1 cellular context compared by ENCODE assay signal in the genomic region with DNA sequence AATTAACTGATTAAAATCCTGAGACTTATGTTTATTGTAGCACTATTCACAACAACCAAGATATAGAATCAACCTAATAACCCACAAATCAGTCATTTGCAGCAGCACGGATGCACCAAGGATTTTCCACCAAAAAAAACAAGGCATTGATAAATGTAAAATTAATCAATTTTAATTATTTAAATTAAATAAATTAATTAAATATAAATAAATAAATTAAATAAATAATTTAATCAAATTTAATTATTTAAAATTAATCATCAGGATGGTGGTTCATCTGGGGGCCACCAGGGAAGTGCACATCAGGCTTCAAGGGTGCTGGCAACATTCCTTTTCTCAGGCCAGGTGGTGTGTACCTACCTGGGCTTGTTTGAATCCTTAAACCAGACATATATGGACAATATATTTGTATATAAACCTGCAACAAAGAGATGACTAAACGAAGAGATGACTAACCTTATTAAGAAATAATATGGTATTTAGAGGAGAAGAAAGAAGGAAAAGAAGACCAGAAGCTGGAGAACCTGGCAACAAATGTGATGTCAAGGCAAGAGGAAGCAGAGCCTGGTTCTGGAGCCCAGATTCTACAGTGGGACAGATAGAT.
TF ChIP-seq lines count a peak whose summit lies in the region.

No MANE protein-coding gene starts in this region.

TF ChIP-seq in K562, 482 proteins besides CTCF, POLR2A, EP300 and RAD21 (continued from another document):
- TF ChIP-seq ZBTB7A (IDR thresholded peaks at IDR 0.05; ENCODE audit: borderline replicate concordance, control insufficient read depth, low read depth, low read length) (no peak), MCM7 (IDR thresholded peaks at IDR 0.05) (no peak), ZNF41 (CRISPR knock-in tag; conservative IDR thresholded peaks at IDR 0.05) (no peak), TFAM (CRISPR knock-in tag; conservative IDR thresholded peaks at IDR 0.05) (no peak), GATAD2B (IDR thresholded peaks at IDR 0.05; ENCODE audit: borderline replicate concordance) (no peak), DNMT1 (IDR thresholded peaks at IDR 0.05) (no peak), HEY1 (CRISPR knock-in tag; IDR thresholded peaks at IDR 0.05; ENCODE audit: borderline replicate concordance) (no peak), ETV1 (tag; conservative IDR thresholded peaks at IDR 0.05; ENCODE audit: low read depth) (no peak), SMAD2 (IDR thresholded peaks at IDR 0.05; ENCODE audit: low read depth, low read length) (no peak), XRCC3 (IDR thresholded peaks at IDR 0.05) (no peak), NFE2 (IDR thresholded peaks at IDR 0.05; ENCODE audit: low read depth) (no peak), RNF2 (IDR thresholded peaks at IDR 0.05) (no peak)
- TF ChIP-seq, protein P1, sequence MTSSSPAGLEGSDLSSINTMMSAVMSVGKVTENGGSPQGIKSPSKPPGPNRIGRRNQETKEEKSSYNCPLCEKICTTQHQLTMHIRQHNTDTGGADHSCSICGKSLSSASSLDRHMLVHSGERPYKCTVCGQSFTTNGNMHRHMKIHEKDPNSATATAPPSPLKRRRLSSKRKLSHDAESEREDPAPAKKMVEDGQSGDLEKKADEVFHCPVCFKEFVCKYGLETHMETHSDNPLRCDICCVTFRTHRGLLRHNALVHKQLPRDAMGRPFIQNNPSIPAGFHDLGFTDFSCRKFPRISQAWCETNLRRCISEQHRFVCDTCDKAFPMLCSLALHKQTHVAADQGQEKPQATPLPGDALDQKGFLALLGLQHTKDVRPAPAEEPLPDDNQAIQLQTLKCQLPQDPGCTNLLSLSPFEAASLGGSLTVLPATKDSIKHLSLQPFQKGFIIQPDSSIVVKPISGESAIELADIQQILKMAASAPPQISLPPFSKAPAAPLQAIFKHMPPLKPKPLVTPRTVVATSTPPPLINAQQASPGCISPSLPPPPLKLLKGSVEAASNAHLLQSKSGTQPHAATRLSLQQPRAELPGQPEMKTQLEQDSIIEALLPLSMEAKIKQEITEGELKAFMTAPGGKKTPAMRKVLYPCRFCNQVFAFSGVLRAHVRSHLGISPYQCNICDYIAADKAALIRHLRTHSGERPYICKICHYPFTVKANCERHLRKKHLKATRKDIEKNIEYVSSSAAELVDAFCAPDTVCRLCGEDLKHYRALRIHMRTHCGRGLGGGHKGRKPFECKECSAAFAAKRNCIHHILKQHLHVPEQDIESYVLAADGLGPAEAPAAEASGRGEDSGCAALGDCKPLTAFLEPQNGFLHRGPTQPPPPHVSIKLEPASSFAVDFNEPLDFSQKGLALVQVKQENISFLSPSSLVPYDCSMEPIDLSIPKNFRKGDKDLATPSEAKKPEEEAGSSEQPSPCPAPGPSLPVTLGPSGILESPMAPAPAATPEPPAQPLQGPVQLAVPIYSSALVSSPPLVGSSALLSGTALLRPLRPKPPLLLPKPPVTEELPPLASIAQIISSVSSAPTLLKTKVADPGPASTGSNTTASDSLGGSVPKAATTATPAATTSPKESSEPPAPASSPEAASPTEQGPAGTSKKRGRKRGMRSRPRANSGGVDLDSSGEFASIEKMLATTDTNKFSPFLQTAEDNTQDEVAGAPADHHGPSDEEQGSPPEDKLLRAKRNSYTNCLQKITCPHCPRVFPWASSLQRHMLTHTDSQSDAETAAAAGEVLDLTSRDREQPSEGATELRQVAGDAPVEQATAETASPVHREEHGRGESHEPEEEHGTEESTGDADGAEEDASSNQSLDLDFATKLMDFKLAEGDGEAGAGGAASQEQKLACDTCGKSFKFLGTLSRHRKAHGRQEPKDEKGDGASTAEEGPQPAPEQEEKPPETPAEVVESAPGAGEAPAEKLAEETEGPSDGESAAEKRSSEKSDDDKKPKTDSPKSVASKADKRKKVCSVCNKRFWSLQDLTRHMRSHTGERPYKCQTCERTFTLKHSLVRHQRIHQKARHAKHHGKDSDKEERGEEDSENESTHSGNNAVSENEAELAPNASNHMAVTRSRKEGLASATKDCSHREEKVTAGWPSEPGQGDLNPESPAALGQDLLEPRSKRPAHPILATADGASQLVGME (CRISPR knock-in tag; IDR thresholded peaks at IDR 0.05) = no peak
- TF ChIP-seq, protein P2, sequence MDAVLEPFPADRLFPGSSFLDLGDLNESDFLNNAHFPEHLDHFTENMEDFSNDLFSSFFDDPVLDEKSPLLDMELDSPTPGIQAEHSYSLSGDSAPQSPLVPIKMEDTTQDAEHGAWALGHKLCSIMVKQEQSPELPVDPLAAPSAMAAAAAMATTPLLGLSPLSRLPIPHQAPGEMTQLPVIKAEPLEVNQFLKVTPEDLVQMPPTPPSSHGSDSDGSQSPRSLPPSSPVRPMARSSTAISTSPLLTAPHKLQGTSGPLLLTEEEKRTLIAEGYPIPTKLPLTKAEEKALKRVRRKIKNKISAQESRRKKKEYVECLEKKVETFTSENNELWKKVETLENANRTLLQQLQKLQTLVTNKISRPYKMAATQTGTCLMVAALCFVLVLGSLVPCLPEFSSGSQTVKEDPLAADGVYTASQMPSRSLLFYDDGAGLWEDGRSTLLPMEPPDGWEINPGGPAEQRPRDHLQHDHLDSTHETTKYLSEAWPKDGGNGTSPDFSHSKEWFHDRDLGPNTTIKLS (IDR thresholded peaks at IDR 0.05; ENCODE audit: borderline replicate concordance, low read depth) = no peak
- TF ChIP-seq, protein P3, sequence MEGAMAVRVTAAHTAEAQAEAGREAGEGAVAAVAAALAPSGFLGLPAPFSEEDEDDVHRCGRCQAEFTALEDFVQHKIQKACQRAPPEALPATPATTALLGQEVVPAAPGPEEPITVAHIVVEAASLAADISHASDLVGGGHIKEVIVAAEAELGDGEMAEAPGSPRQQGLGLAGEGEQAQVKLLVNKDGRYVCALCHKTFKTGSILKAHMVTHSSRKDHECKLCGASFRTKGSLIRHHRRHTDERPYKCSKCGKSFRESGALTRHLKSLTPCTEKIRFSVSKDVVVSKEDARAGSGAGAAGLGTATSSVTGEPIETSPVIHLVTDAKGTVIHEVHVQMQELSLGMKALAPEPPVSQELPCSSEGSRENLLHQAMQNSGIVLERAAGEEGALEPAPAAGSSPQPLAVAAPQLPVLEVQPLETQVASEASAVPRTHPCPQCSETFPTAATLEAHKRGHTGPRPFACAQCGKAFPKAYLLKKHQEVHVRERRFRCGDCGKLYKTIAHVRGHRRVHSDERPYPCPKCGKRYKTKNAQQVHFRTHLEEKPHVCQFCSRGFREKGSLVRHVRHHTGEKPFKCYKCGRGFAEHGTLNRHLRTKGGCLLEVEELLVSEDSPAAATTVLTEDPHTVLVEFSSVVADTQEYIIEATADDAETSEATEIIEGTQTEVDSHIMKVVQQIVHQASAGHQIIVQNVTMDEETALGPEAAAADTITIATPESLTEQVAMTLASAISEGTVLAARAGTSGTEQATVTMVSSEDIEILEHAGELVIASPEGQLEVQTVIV (CRISPR knock-in tag; IDR thresholded peaks at IDR 0.05; ENCODE audit: borderline replicate concordance) = no peak
